Comparison of ENCODE assay signal across 1 cellular context in genomic region chr17:47839899-47840741, GRCh38.
TF ChIP-seq lines count a peak whose summit lies in the region.

No MANE protein-coding gene starts in this region.

TF ChIP-seq in HepG2, 621 proteins besides CTCF, POLR2A, EP300 and RAD21 (continued from another document):
- TF ChIP-seq TP53 (CRISPR knock-in tag; conservative IDR thresholded peaks at IDR 0.05) (no peak), DBP (CRISPR knock-in tag; IDR thresholded peaks at IDR 0.05; ENCODE audit: not compliant biosample characterization) (no peak), RARG (CRISPR knock-in tag; IDR thresholded peaks at IDR 0.05; ENCODE audit: low read depth) (no peak), EED (CRISPR knock-in tag; IDR thresholded peaks at IDR 0.05) (peak; percentile 54; the same call in 1 of the 2 replicates), ZNF768 (CRISPR knock-in tag; IDR thresholded peaks at IDR 0.05) (no peak), TCF7L2 (IDR thresholded peaks at IDR 0.05; ENCODE audit: low read depth, low read length) (no peak), ZNF713 (CRISPR knock-in tag; IDR thresholded peaks at IDR 0.05) (no peak), ZNF652 (CRISPR knock-in tag; IDR thresholded peaks at IDR 0.05; ENCODE audit: borderline replicate concordance, low read depth) (no peak), MED8 (CRISPR knock-in tag; IDR thresholded peaks at IDR 0.05; ENCODE audit: insufficient replicate concordance) (no peak), LRRFIP1 (CRISPR knock-in tag; conservative IDR thresholded peaks at IDR 0.05) (no peak), MTF2 (CRISPR knock-in tag; IDR thresholded peaks at IDR 0.05; ENCODE audit: borderline replicate concordance) (no peak), TRIM22 (IDR thresholded peaks at IDR 0.05) (no peak), RXRB (CRISPR knock-in tag; IDR thresholded peaks at IDR 0.05; ENCODE audit: borderline replicate concordance) (no peak), RBAK (CRISPR knock-in tag; IDR thresholded peaks at IDR 0.05) (no peak), EEA1 (CRISPR knock-in tag; IDR thresholded peaks at IDR 0.05; ENCODE audit: borderline replicate concordance) (no peak), BCL6 (CRISPR knock-in tag; IDR thresholded peaks at IDR 0.05) (no peak), FOXO1 (CRISPR knock-in tag; IDR thresholded peaks at IDR 0.05) (no peak), AGO1 (IDR thresholded peaks at IDR 0.05; ENCODE audit: low read depth, low read length, poor library complexity, severe bottlenecking) (no peak), ZNF296 (CRISPR knock-in tag; conservative IDR thresholded peaks at IDR 0.05) (0 out of 2 replicates have a peak, but pooled peaks have one; percentile 8), ZNF704 (CRISPR knock-in tag; IDR thresholded peaks at IDR 0.05; ENCODE audit: borderline replicate concordance) (no peak), BHLHE40 (IDR thresholded peaks at IDR 0.05; ENCODE audit: low read length) (no peak), ZNF629 (CRISPR knock-in tag; conservative IDR thresholded peaks at IDR 0.05) (peak; percentile 97), ZNF558 (CRISPR knock-in tag; IDR thresholded peaks at IDR 0.05; ENCODE audit: borderline replicate concordance) (no peak), HNF4G (IDR thresholded peaks at IDR 0.05; ENCODE audit: borderline replicate concordance, low read depth, low read length) (0 out of 2 replicates have a peak, but pooled peaks have one; percentile 16), HNF4G (CRISPR knock-in tag; IDR thresholded peaks at IDR 0.05; ENCODE audit: borderline replicate concordance, low read depth) (no peak), ZC3H13 (CRISPR knock-in tag; IDR thresholded peaks at IDR 0.05) (no peak), ZNF142 (CRISPR knock-in tag; IDR thresholded peaks at IDR 0.05) (no peak), PHF21A (CRISPR knock-in tag; IDR thresholded peaks at IDR 0.05) (no peak), ZNF430 (CRISPR knock-in tag; IDR thresholded peaks at IDR 0.05) (no peak), AFF4 (CRISPR knock-in tag; IDR thresholded peaks at IDR 0.05) (no peak), ZNF10 (CRISPR knock-in tag; IDR thresholded peaks at IDR 0.05; ENCODE audit: borderline replicate concordance, low read depth) (no peak), SMAD1 (CRISPR knock-in tag; IDR thresholded peaks at IDR 0.05; ENCODE audit: borderline replicate concordance, low read depth) (no peak), AGO2 (optimal IDR thresholded peaks at IDR 0.05; ENCODE audit: low read depth, low read length) (no peak), GABPA (IDR thresholded peaks at IDR 0.05; ENCODE audit: low read depth, low read length) (no peak), GABPA (CRISPR knock-in tag; IDR thresholded peaks at IDR 0.05; ENCODE audit: low read depth) (no peak), GFI1 (CRISPR knock-in tag; IDR thresholded peaks at IDR 0.05; ENCODE audit: borderline replicate concordance) (no peak), ZNF691 (CRISPR knock-in tag; IDR thresholded peaks at IDR 0.05; ENCODE audit: borderline replicate concordance, low read depth) (no peak), ZNF839 (CRISPR knock-in tag; IDR thresholded peaks at IDR 0.05; ENCODE audit: borderline replicate concordance) (peak; percentile 11; the same call in 1 of the 2 replicates), SMARCE1 (IDR thresholded peaks at IDR 0.05; ENCODE audit: borderline replicate concordance) (no peak), THYN1 (CRISPR knock-in tag; IDR thresholded peaks at IDR 0.05; ENCODE audit: borderline replicate concordance, low read depth) (no peak)
TF ChIP-seq in HepG2: peak in this region for 21.
